ENCODE assay signal across 14 cellular contexts in genomic region chr5:141714542-141715303, GRCh38. TPM values are rescaled to one million over a fixed set of nuclear protein-coding genes. Genes with fewer than 3 reads are reported as not detected.
A peak's percentile ranks its signal among the peaks of the same experiment; 100 is the strongest.
DNase-seq lines count a peak whose midpoint lies in the region; ATAC-seq, FAIRE-seq and TF ChIP-seq lines count a peak whose summit lies in the region.
"Had no signal": no experiment of that assay in that cellular context is flagged by ENCODE, and none has a peak within 500 bp of the region (broad histone marks: within the 10 kb centered on the region; RNA-seq: fewer than 3 reads in every experiment).

No MANE protein-coding gene starts in this region.

- H4K20me1 ChIP-seq in BLaER1 treated with 17β-estradiol and CSF1 and Interleukin-3, amounts not matched to agents 10 nM and 100 nM = no peaks in the 10 kb centered on the region

- CTCF ChIA-PET in Panc1 (lab: Charles Lee) = no interaction called here

- H3K4me1 ChIP-seq in BLaER1 treated with 17β-estradiol and CSF1 and Interleukin-3, amounts not matched to agents 10 nM and 100 nM = peaks cover 0 to 21% (median 13%) of the 10 kb centered on the region in 10 experiments; a peak in 14 of 20 replicates
- peaks cover 38% of the 10 kb centered on the region for H3K4me1 ChIP-seq in Panc1 (ENCODE audit: control insufficient read depth, insufficient read depth, low read length)
- H3K4me1 ChIP-seq in pancreas = no peaks in the 10 kb centered on the region

- no peak for FAIRE-seq in pancreas (lab: Jason Lieb, UNC)
- FAIRE-seq: endometrium had no signal

- no peak overlapping the region for H3K4me3 ChIP-seq in BLaER1 treated with 17β-estradiol and CSF1 and Interleukin-3, amounts not matched to agents 10 nM and 100 nM
- H3K4me3 ChIP-seq in Panc1 (ENCODE audit: low read depth in 2 of 2, low read length in 2 of 2) (no peak overlapping the region), pancreas (no peak overlapping the region)
- H3K4me3 ChIP-seq: gastrocnemius medialis had no signal

- DNase-seq in HCEC 1CT = peak; percentile 25
- no peak for DNase-seq in Panc1 (ENCODE audit: low read depth, low spot score)
- no peak for DNase-seq in GM19240 (ENCODE audit: insufficient read length, low spot score)
- no peak for DNase-seq in pancreas
- DNase-seq in activated T-cell treated with anti-CD3 and anti-CD28 coated beads, Interleukin-2, amount 50 U/mL, for 48 hours = no peak
- DNase-seq: activated CD4-positive, alpha-beta T cell treated with anti-CD3 and anti-CD28 coated beads for 48 hours; activated CD8-positive, alpha-beta memory T cell treated with anti-CD3 and anti-CD28 coated beads, Interleukin-2, amount 50 U/mL, for 4 hours; gastrocnemius medialis; GOT3 had no signal

- H3K36me3 ChIP-seq in BLaER1 treated with 17β-estradiol and CSF1 and Interleukin-3, amounts not matched to agents 10 nM and 100 nM = no peaks in the 10 kb centered on the region
- H3K36me3 ChIP-seq in Panc1 (ENCODE audit: control insufficient read depth, insufficient read depth, low read length) = no peaks in the 10 kb centered on the region
- H3K36me3 ChIP-seq in pancreas = no peaks in the 10 kb centered on the region
- H3K36me3 ChIP-seq: gastrocnemius medialis had no signal

- intact Hi-C loops in Panc1 (cut with micrococcal nuclease; ENCODE audit: unreplicated experiment) (no loop called here), pancreas (cut with DNase I) (no loop called here)

- no peak for TF ChIP-seq CTCF in Panc1 (IDR thresholded peaks at IDR 0.05)
- no peak for TF ChIP-seq CTCF in pancreas (IDR thresholded peaks at IDR 0.05)

- BruUV-seq in Panc1 (replicated peaks; lab: Mats Ljungman, UMichigan) = no TSS peak

- H3K27ac ChIP-seq in BLaER1 treated with 17β-estradiol and CSF1 and Interleukin-3, amounts not matched to agents 10 nM and 100 nM = no peak overlapping the region
- H3K27ac ChIP-seq in Panc1 (ENCODE audit: low read length) (peak overlapping the region; percentile 83), pancreas (no peak overlapping the region)
- H3K27ac ChIP-seq: gastrocnemius medialis had no signal

- in situ Hi-C loops in Panc1 (cut with HindIII; ENCODE audit: low pct_unique_long_range_greater_than_20kb, low sequenced_read_pairs) = no loop called here

- H3K4me2 ChIP-seq in BLaER1 treated with 17β-estradiol and CSF1 and Interleukin-3, amounts not matched to agents 10 nM and 100 nM = peak overlapping the region in 7 of 11 experiments; percentile 11 to 51 (median 27); a peak in 13 of 22 replicates

- POLR2A ChIA-PET in Panc1 (lab: Charles Lee) = no interaction called here

- ATAC-seq in Panc1 (peak; percentile 75), esophagus mucosa (peak; percentile 79), pancreas (no peak), HG02798 (IDR thresholded peaks at IDR 0.05; ENCODE audit: poor library complexity, unreplicated experiment) (no peak)
- ATAC-seq: gastrocnemius medialis; natural killer cell treated with Interleukin-12 subunit alpha and Interleukin-12 subunit beta and Interleukin-15 and Interleukin-18, amount 100 ng/mL, for 72 hours had no signal

- no peaks in the 10 kb centered on the region for H3K9me3 ChIP-seq in BLaER1 treated with 17β-estradiol and CSF1 and Interleukin-3, amounts not matched to agents 10 nM and 100 nM (replicated peaks in 1 of 11)
- H3K9me3 ChIP-seq in Panc1 (ENCODE audit: control insufficient read depth, insufficient read depth, low read depth, low read length) = no peaks in the 10 kb centered on the region
- H3K9me3 ChIP-seq in pancreas = no peaks in the 10 kb centered on the region
- H3K9me3 ChIP-seq: gastrocnemius medialis had no signal

- H3K9ac ChIP-seq in BLaER1 treated with 17β-estradiol and CSF1 and Interleukin-3, amounts not matched to agents 10 nM and 100 nM = no peak overlapping the region

- H3K27me3 ChIP-seq in BLaER1 treated with 17β-estradiol and CSF1 and Interleukin-3, amounts not matched to agents 10 nM and 100 nM = no peaks in the 10 kb centered on the region
- H3K27me3 ChIP-seq in Panc1 (ENCODE audit: control insufficient read depth, insufficient read depth, low read length) (no peaks in the 10 kb centered on the region), pancreas (no peaks in the 10 kb centered on the region)
- H3K27me3 ChIP-seq: gastrocnemius medialis had no signal

- 71 to 75% methylated on average over 1 of the region's 1 CpG for WGBS in pancreas, 2 donors

RNA-seq across cellular contexts. Expression of gene ARAP3, which starts 32.7 kb away (rescaled TPM):
- 2.5 TPM for total RNA-seq in Panc1 (2021; ENCODE audit: unreplicated experiment)
- polyA plus RNA-seq in Panc1 (2012; ENCODE audit: insufficient read length) = 3.3 TPM
- 3.3 TPM for total RNA-seq in esophagus mucosa
- 1 to 10 TPM; 1.2 to 4.9 (median 1.8) TPM for total RNA-seq in pancreas
- 10 to 100 TPM in 1 of 2 donors, 1 to 10 TPM in 1; 6.2 to 11.9 TPM for polyA plus RNA-seq in pancreas

Comparison
In these comparisons a context has a peak if more than half of its experiments do, and no peak if none do; other contexts are left out.
1. ATAC-seq: peak in Panc1 (single experiment) and esophagus mucosa (single experiment); none in pancreas (0 of 4) and HG02798 (single experiment).